Comparison of ENCODE assay signal across 8 cellular contexts in genomic region chr16:89490386-89491237, GRCh38. TPM values are rescaled to one million over a fixed set of nuclear protein-coding genes. Genes with fewer than 3 reads are reported as not detected.
DNase-seq lines count a peak whose midpoint lies in the region; ATAC-seq and TF ChIP-seq lines count a peak whose summit lies in the region.

ANKRD11 (minus strand) TSS chr16:89490561; CDS start chr16:89317019, 173,542 bp downstream.

- H3K27me3 Mint-ChIP-seq in activated naive CD8-positive, alpha-beta T cell treated with anti-CD3 and anti-CD28 coated beads, Interleukin-2, amount 50 U/mL, for 24 hours, result peaks cover 2% of the 10 kb centered on the region

- peak within 1 kb of the TSS; percentile 72 for H2AFZ ChIP-seq in parathyroid adenoma

- TF ChIP-seq EP300 in tibial nerve (IDR thresholded peaks at IDR 0.05), result peak; percentile 80 to 82

- H3K4me3 Mint-ChIP-seq in activated naive CD8-positive, alpha-beta T cell treated with anti-CD3 and anti-CD28 coated beads, Interleukin-2, amount 50 U/mL, for 24 hours, result peak within 1 kb of the TSS; percentile 96

- peak; percentile 84 for ATAC-seq in HG02763 (IDR thresholded peaks at IDR 0.05; ENCODE audit: unreplicated experiment)
- peak; percentile 94 for ATAC-seq in activated naive CD8-positive, alpha-beta T cell treated with anti-CD3 and anti-CD28 coated beads, Interleukin-2, amount 50 U/mL, for 24 hours
- peak; percentile 97 for ATAC-seq in Right ventricle myocardium superior (ENCODE audit: poor library complexity)

- TF ChIP-seq CTCF in GM12865 (IDR thresholded peaks at IDR 0.05; ENCODE audit: insufficient read depth, low read depth, low read length, missing control alignments) (no peak), parathyroid adenoma (IDR thresholded peaks at IDR 0.05) (no peak), tibial nerve (IDR thresholded peaks at IDR 0.05) (peak in 2 of 5 experiments; percentile 40 to 65)

- H3K9me3 Mint-ChIP-seq in activated naive CD8-positive, alpha-beta T cell treated with anti-CD3 and anti-CD28 coated beads, Interleukin-2, amount 50 U/mL, for 24 hours, result no peaks in the 10 kb centered on the region

- peaks cover 56% of the 10 kb centered on the region for H3K4me1 Mint-ChIP-seq in activated naive CD8-positive, alpha-beta T cell treated with anti-CD3 and anti-CD28 coated beads, Interleukin-2, amount 50 U/mL, for 24 hours

- DNase-seq in GM12865 (ENCODE audit: low read depth) (peak; percentile 100), NCI-H1417 treated with DMSO at 0.1 percent for 48 hours (lab: John Stamatoyannopoulos, UW) (peak; percentile 95), SW480 (ENCODE audit: low spot score) (peak; percentile 98), Right ventricle myocardium superior (peak; percentile 99), tibial nerve (ENCODE audit: low spot score in 2 of 2) (peak; percentile 95 to 96)
- peak; percentile 97 for DNase-seq in activated naive CD8-positive, alpha-beta T cell treated with anti-CD3 and anti-CD28 coated beads, Interleukin-2, amount 50 U/mL, for 24 hours

- peaks cover 23% of the 10 kb centered on the region for H3K36me3 Mint-ChIP-seq in activated naive CD8-positive, alpha-beta T cell treated with anti-CD3 and anti-CD28 coated beads, Interleukin-2, amount 50 U/mL, for 24 hours (ENCODE audit: low read depth)

- H3K79me2 ChIP-seq in parathyroid adenoma, result peaks cover 36% of the 10 kb centered on the region

- peak within 1 kb of the TSS; percentile 65 for H3K27ac ChIP-seq in parathyroid adenoma
- peak within 1 kb of the TSS; percentile 94 to 99 (median 97) for H3K27ac ChIP-seq in tibial nerve

- H3K27me3 ChIP-seq in parathyroid adenoma (ENCODE audit: control insufficient read depth, insufficient read depth, low read length) (no peaks in the 10 kb centered on the region), tibial nerve (no peaks in the 10 kb centered on the region)

- peak within 1 kb of the TSS; percentile 97 for H3K4me3 ChIP-seq in GM12865 (ENCODE audit: low read depth, low read length)
- H3K4me3 ChIP-seq in parathyroid adenoma (ENCODE audit: low read depth, low read length), result peak within 1 kb of the TSS; percentile 86
- peak within 1 kb of the TSS; percentile 94 to 97 (median 96) for H3K4me3 ChIP-seq in tibial nerve

- no peak within 1 kb of the TSS for H3K9ac ChIP-seq in parathyroid adenoma

- peaks cover 5% of the 10 kb centered on the region for H3K4me1 ChIP-seq in parathyroid adenoma
- peaks cover 0 to 62% (median 43%) of the 10 kb centered on the region in 4 donors for H3K4me1 ChIP-seq in tibial nerve

- TF ChIP-seq POLR2A in tibial nerve (IDR thresholded peaks at IDR 0.05), result peak; percentile 82 to 92

- H3K36me3 ChIP-seq in parathyroid adenoma (ENCODE audit: control insufficient read depth, insufficient read depth, low read length), result no peaks in the 10 kb centered on the region
- peaks cover 0 to 11% (median 0%) of the 10 kb centered on the region in 3 donors for H3K36me3 ChIP-seq in tibial nerve

- H3K27ac Mint-ChIP-seq in activated naive CD8-positive, alpha-beta T cell treated with anti-CD3 and anti-CD28 coated beads, Interleukin-2, amount 50 U/mL, for 24 hours, result peak within 1 kb of the TSS; percentile 97

- H3K9me3 ChIP-seq in parathyroid adenoma (ENCODE audit: control insufficient read depth, low read length) (no peaks in the 10 kb centered on the region), tibial nerve (no peaks in the 10 kb centered on the region)

- H3K4me2 ChIP-seq in parathyroid adenoma (ENCODE audit: low read length), result peak within 1 kb of the TSS; percentile 76

- WGBS in tibial nerve, 2 donors, result 0 to 2% methylated on average over 28 to 59 of the region's 105 CpGs

- intact Hi-C loops in Right ventricle myocardium superior (cut with DNase I), result loop anchor here (5.0 kb wide), 1 partner anchor 153 kb away; no protein-coding TSS in a partner anchor

RNA-seq across cellular contexts. Expression of gene ANKRD11, which starts in this region (rescaled TPM):
- total RNA-seq in Right ventricle myocardium superior (64.9 TPM), tibial nerve (100 to 1,000 TPM; 104 to 177 (median 112) TPM)

Comparison
In these comparisons a context has a peak if more than half of its experiments do, and no peak if none do; other contexts are left out.
1. Peak in every context shown above with its lines: DNase-seq, ATAC-seq, H3K4me3 ChIP-seq and H3K27ac ChIP-seq.